In genomic region chr19:19170053-19170945, GRCh38 we compare ENCODE assay signal across 1 cellular context.
TF ChIP-seq lines count a peak whose summit lies in the region.

TSS of gene MEF2B (minus strand) at chr19:19170263. CDS start at chr19:19150735, 19,528 bp downstream.

TF ChIP-seq in GM12878, 131 proteins besides CTCF, POLR2A, EP300 and RAD21 (continued from another document):
- TF ChIP-seq CHD4 (IDR thresholded peaks at IDR 0.05) (no peak), IKZF1 (conservative IDR thresholded peaks at IDR 0.05) (no peak), PAX8 (IDR thresholded peaks at IDR 0.05) (no peak), BMI1 (IDR thresholded peaks at IDR 0.05; ENCODE audit: borderline replicate concordance) (no peak), IRF4 (IDR thresholded peaks at IDR 0.05; ENCODE audit: low read depth, low read length) (no peak), CUX1 (IDR thresholded peaks at IDR 0.05; ENCODE audit: insufficient replicate concordance, low read depth, low read length) (no peak), CHD1 (IDR thresholded peaks at IDR 0.05; ENCODE audit: low read depth, low read length) (no peak), YY1 (IDR thresholded peaks at IDR 0.05; ENCODE audit: low read depth, low read length) (peak; percentile 38)
- TF ChIP-seq, protein P1, sequence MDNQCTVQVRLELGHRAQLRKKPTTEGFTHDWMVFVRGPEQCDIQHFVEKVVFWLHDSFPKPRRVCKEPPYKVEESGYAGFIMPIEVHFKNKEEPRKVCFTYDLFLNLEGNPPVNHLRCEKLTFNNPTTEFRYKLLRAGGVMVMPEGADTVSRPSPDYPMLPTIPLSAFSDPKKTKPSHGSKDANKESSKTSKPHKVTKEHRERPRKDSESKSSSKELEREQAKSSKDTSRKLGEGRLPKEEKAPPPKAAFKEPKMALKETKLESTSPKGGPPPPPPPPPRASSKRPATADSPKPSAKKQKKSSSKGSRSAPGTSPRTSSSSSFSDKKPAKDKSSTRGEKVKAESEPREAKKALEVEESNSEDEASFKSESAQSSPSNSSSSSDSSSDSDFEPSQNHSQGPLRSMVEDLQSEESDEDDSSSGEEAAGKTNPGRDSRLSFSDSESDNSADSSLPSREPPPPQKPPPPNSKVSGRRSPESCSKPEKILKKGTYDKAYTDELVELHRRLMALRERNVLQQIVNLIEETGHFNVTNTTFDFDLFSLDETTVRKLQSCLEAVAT (IDR thresholded peaks at IDR 0.05) = 0 out of 2 replicates have a peak, but pooled peaks have one; percentile 49
TF ChIP-seq in GM12878: peak in this region for 20.
